Comparison of ENCODE assay signal across 8 cellular contexts in genomic region chr6:27388293-27389197, GRCh38. TPM values are rescaled to one million over a fixed set of nuclear protein-coding genes. Genes with fewer than 3 reads are reported as not detected.
A peak's percentile ranks its signal among the peaks of the same experiment; 100 is the strongest.
DNase-seq lines count a peak whose midpoint lies in the region; ATAC-seq and TF ChIP-seq lines count a peak whose summit lies in the region.

ZNF391 (plus strand) TSS chr6:27388759; CDS start chr6:27400371, 11,612 bp downstream.

- H3K4me2 ChIP-seq in MM.1S (ENCODE audit: low read depth, low read length): peak within 1 kb of the TSS; percentile 83
- H3K4me2 ChIP-seq in SU-DHL-6 (ENCODE audit: low read depth, low read length, poor library complexity, severe bottlenecking): peak within 1 kb of the TSS; percentile 68

- ATAC-seq in heart right ventricle (peak; percentile 92 to 97 (median 96)), upper lobe of right lung (peak; percentile 97)

- H3K9ac ChIP-seq in MM.1S (ENCODE audit: low read length) (peak within 1 kb of the TSS; percentile 82), SU-DHL-6 (ENCODE audit: low read length) (peak within 1 kb of the TSS; percentile 63)

- H3K4me3 ChIP-seq in HAP-1 (peak within 1 kb of the TSS; percentile 60), MM.1S (ENCODE audit: low read length) (peak within 1 kb of the TSS; percentile 91), SU-DHL-6 (ENCODE audit: insufficient read depth, low read length, poor library complexity, severe bottlenecking) (peak within 1 kb of the TSS; percentile 64), adrenal gland (peak within 1 kb of the TSS; percentile 50 to 92 (median 70)), heart right ventricle (peak within 1 kb of the TSS; percentile 39 to 82 (median 62)), upper lobe of right lung (peak within 1 kb of the TSS; percentile 83)

- no peak for TF ChIP-seq CTCF in MM.1S (IDR thresholded peaks at IDR 0.05; ENCODE audit: low read length)
- no peak for TF ChIP-seq CTCF in SU-DHL-6 (IDR thresholded peaks at IDR 0.05; ENCODE audit: insufficient read depth, low read length, poor library complexity, severe bottlenecking)
- no peak for TF ChIP-seq CTCF in adrenal gland (IDR thresholded peaks at IDR 0.05)
- no peak for TF ChIP-seq CTCF in heart right ventricle (IDR thresholded peaks at IDR 0.05)
- no peak for TF ChIP-seq CTCF in upper lobe of right lung (IDR thresholded peaks at IDR 0.05)

- no peaks in the 10 kb centered on the region for H3K79me2 ChIP-seq in MM.1S (ENCODE audit: low read length)
- no peaks in the 10 kb centered on the region for H3K79me2 ChIP-seq in SU-DHL-6 (ENCODE audit: insufficient read depth, low read length)

- no peaks in the 10 kb centered on the region for H3K36me3 ChIP-seq in HAP-1 (replicated peaks)
- no peaks in the 10 kb centered on the region for H3K36me3 ChIP-seq in MM.1S (replicated peaks; ENCODE audit: insufficient read depth, low read length)
- H3K36me3 ChIP-seq in SU-DHL-6 (ENCODE audit: low read length): no peaks in the 10 kb centered on the region
- no peaks in the 10 kb centered on the region for H3K36me3 ChIP-seq in adrenal gland (replicated peaks in 1 of 2)
- no peaks in the 10 kb centered on the region for H3K36me3 ChIP-seq in heart right ventricle
- H3K36me3 ChIP-seq in upper lobe of right lung: no peaks in the 10 kb centered on the region

- H3K27ac ChIP-seq in MM.1S (ENCODE audit: low read length): peak within 1 kb of the TSS; percentile 73; the same call in 1 of the 2 replicates
- peak within 1 kb of the TSS; percentile 40 for H3K27ac ChIP-seq in SU-DHL-6 (ENCODE audit: low read depth, low read length)
- H3K27ac ChIP-seq in adrenal gland: peak within 1 kb of the TSS; percentile 21 to 91 (median 53)
- H3K27ac ChIP-seq in heart right ventricle: peak within 1 kb of the TSS; percentile 5 to 86 (median 64)
- H3K27ac ChIP-seq in upper lobe of right lung: peak within 1 kb of the TSS; percentile 79

- H3K9me3 ChIP-seq in HAP-1: no peaks in the 10 kb centered on the region; the same call in 1 of the 2 replicates
- H3K9me3 ChIP-seq in MM.1S (replicated peaks; ENCODE audit: insufficient read depth, low read length): no peaks in the 10 kb centered on the region
- H3K9me3 ChIP-seq in SU-DHL-6 (ENCODE audit: insufficient read depth, low read length): no peaks in the 10 kb centered on the region
- H3K9me3 ChIP-seq in adrenal gland (replicated peaks in 1 of 3): no peaks in the 10 kb centered on the region
- peaks cover 0 to under 1% (median 0%) of the 10 kb centered on the region in 11 donors for H3K9me3 ChIP-seq in heart right ventricle
- H3K9me3 ChIP-seq in upper lobe of right lung: no peaks in the 10 kb centered on the region

- H2AFZ ChIP-seq in MM.1S (ENCODE audit: low read length) (peak within 1 kb of the TSS; percentile 89), SU-DHL-6 (ENCODE audit: low read depth, low read length, severe bottlenecking) (peak within 1 kb of the TSS; percentile 92)

- in situ Hi-C loops in HAP-1 (cut with MboI; ENCODE audit: low sequenced_read_pairs): no loop called here

- peak; percentile 67 for DNase-seq in GM04504 (ENCODE audit: low read depth)
- peak; percentile 80 to 87 for DNase-seq in HAP-1 (ENCODE audit: low spot score in 2 of 2)
- DNase-seq in MM.1S: peak; percentile 77
- peak; percentile 69 to 88 (median 84) for DNase-seq in adrenal gland
- peak; percentile 54 to 64 for DNase-seq in heart right ventricle
- peak; percentile 93 for DNase-seq in posterior vena cava (ENCODE audit: low spot score)
- peak; percentile 85 for DNase-seq in upper lobe of right lung

- no peaks in the 10 kb centered on the region for H3F3A ChIP-seq in MM.1S (ENCODE audit: insufficient read depth, low read length)
- no peaks in the 10 kb centered on the region for H3F3A ChIP-seq in SU-DHL-6 (ENCODE audit: insufficient read depth)

- 0 to 2% (median 1%) methylated on average over 20 to 49 of the region's 49 CpGs for WGBS in adrenal gland, 4 donors
- WGBS in heart right ventricle, 2 donors: 0 to 1% methylated on average over 49 of the region's 49 CpGs

- H3K27me3 ChIP-seq in HAP-1 (ENCODE audit: low read depth) (no peaks in the 10 kb centered on the region), MM.1S (replicated peaks; ENCODE audit: insufficient read depth, low read length) (peaks cover 5% of the 10 kb centered on the region; the same call in 1 of the 2 replicates), SU-DHL-6 (ENCODE audit: low read length) (no peaks in the 10 kb centered on the region), adrenal gland (no peaks in the 10 kb centered on the region), heart right ventricle (peaks cover 0 to 14% (median 0%) of the 10 kb centered on the region in 7 donors), upper lobe of right lung (no peaks in the 10 kb centered on the region)

- peak; percentile 13 to 70 for TF ChIP-seq POLR2A in adrenal gland (IDR thresholded peaks at IDR 0.05)

- no peaks in the 10 kb centered on the region for H3K9me2 ChIP-seq in MM.1S (replicated peaks; ENCODE audit: insufficient read depth, low read length)
- no peaks in the 10 kb centered on the region for H3K9me2 ChIP-seq in SU-DHL-6 (replicated peaks; ENCODE audit: insufficient read depth, low read length)

- intact Hi-C loops in adrenal gland (cut with DNase I) (no loop called here), heart right ventricle (cut with DNase I) (loop anchor here in 3 of 10 donors (2.0 to 5.0 kb wide), 3 partner anchors 84 to 90 kb away; partner anchors contain the start of gene ZNF184 (in 1 of the 3)), posterior vena cava (cut with DNase I) (no loop called here), upper lobe of right lung (cut with DNase I) (no loop called here)

- H3K4me1 ChIP-seq in HAP-1 (no peaks in the 10 kb centered on the region), MM.1S (ENCODE audit: low read length) (no peaks in the 10 kb centered on the region), adrenal gland (replicated peaks in 1 of 2) (peaks cover 0 to 12% of the 10 kb centered on the region in 2 donors), heart right ventricle (peaks cover 0 to 15% (median 8%) of the 10 kb centered on the region in 9 donors), upper lobe of right lung (no peaks in the 10 kb centered on the region)

- H4K20me1 ChIP-seq in MM.1S (ENCODE audit: insufficient read depth, low read length): no peaks in the 10 kb centered on the region
- H4K20me1 ChIP-seq in SU-DHL-6 (ENCODE audit: low read depth, low read length): no peaks in the 10 kb centered on the region

RNA-seq across cellular contexts. Expression of gene ZNF391, which starts in this region (rescaled TPM):
- 1 to 10 TPM; 2.2 to 8.9 (median 4.4) TPM for total RNA-seq in adrenal gland
- polyA plus RNA-seq in adrenal gland: 1 to 10 TPM; 1.0 to 5.5 (median 1.9) TPM
- 1 to 10 TPM in 6 of 10 donors, under 1 TPM in 4; 0.79 to 1.8 (median 1.3) TPM for total RNA-seq in heart right ventricle
- polyA plus RNA-seq in heart right ventricle: under 1 TPM; 0.46 to 0.51 TPM
- total RNA-seq in posterior vena cava: 1 to 10 TPM; 2.4 to 3.3 TPM
- total RNA-seq in upper lobe of right lung: 2.1 TPM

Comparison
In these comparisons a context has a peak if more than half of its experiments do, and no peak if none do; other contexts are left out.
1. Peak in every context shown above with its lines: DNase-seq, ATAC-seq, H3K4me3 ChIP-seq and H3K27ac ChIP-seq.